In the genomic region with DNA sequence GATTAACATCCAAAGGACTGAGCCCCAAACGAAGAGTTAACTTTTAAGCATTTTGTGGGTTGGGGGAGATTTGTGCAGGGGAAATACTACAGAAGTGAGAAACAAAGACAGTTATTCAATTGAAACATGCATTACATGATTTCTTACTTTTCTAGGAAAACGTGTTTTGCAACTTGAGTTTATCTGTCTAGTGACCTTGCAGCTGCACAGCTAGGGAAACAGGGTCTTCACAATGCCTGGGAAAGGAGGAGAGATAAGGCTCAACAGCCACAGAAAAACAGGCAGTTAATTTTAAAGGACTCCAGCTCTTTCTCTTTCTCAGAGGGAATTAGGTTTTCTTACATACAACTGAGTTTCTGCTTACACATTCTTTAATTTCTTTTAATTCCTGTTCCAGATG, we compare ENCODE assay signal across 1 cellular context.
A peak's percentile ranks its signal among the peaks of the same experiment; 100 is the strongest.
TF ChIP-seq lines count a peak whose summit lies in the region.
"Not testable (repeated sequence)": the region's sequence is repeated elsewhere in the genome, so short reads cannot be mapped to it uniquely, and the experiment has no call there.

No MANE protein-coding gene starts in this region.

TF ChIP-seq in K562, 482 proteins besides CTCF, POLR2A, EP300 and RAD21 (continued from another document):
- TF ChIP-seq, protein P1, sequence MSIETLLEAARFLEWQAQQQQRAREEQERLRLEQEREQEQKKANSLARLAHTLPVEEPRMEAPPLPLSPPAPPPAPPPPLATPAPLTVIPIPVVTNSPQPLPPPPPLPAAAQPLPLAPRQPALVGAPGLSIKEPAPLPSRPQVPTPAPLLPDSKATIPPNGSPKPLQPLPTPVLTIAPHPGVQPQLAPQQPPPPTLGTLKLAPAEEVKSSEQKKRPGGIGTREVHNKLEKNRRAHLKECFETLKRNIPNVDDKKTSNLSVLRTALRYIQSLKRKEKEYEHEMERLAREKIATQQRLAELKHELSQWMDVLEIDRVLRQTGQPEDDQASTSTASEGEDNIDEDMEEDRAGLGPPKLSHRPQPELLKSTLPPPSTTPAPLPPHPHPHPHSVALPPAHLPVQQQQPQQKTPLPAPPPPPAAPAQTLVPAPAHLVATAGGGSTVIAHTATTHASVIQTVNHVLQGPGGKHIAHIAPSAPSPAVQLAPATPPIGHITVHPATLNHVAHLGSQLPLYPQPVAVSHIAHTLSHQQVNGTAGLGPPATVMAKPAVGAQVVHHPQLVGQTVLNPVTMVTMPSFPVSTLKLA (conservative IDR thresholded peaks at IDR 0.05): peak in 1 of 2 experiments; percentile 56; a peak in 2 of 4 replicates
- TF ChIP-seq TCF3 (CRISPR knock-in tag; IDR thresholded peaks at IDR 0.05) (peak; percentile 97), SOX6 (IDR thresholded peaks at IDR 0.05) (peak; percentile 86), PML (IDR thresholded peaks at IDR 0.05; ENCODE audit: low read length) (peak; percentile 70; the same call in 1 of the 2 replicates), RBBP5 (IDR thresholded peaks at IDR 0.05; ENCODE audit: borderline replicate concordance, insufficient read depth, low read length, poor library complexity, severe bottlenecking) (peak; percentile 50), KDM1A (IDR thresholded peaks at IDR 0.05) (peak; percentile 61 to 67), MBD2 (IDR thresholded peaks at IDR 0.05; ENCODE audit: borderline replicate concordance, low read depth) (0 out of 2 replicates have a peak, but pooled peaks have one; percentile 26), TBL1XR1 (IDR thresholded peaks at IDR 0.05; ENCODE audit: low read length in 2 of 2) (peak in 1 of 2 experiments; percentile 37; a peak in 1 of 4 replicates), SMARCE1 (IDR thresholded peaks at IDR 0.05) (peak; percentile 58; the same call in 1 of the 2 replicates), LEF1 (IDR thresholded peaks at IDR 0.05) (peak; percentile 32; the same call in 1 of the 2 replicates), TAL1 (IDR thresholded peaks at IDR 0.05) (peak; percentile 87), HDAC1 (IDR thresholded peaks at IDR 0.05) (peak in 1 of 2 experiments; percentile 71; a peak in 3 of 4 replicates), MXI1 (IDR thresholded peaks at IDR 0.05; ENCODE audit: low read depth, low read length) (0 out of 2 replicates have a peak, but pooled peaks have one; percentile 32), GTF2E2 (tag; IDR thresholded peaks at IDR 0.05) (peak; percentile 53; the same call in 1 of the 2 replicates), SMAD4 (CRISPR knock-in tag; conservative IDR thresholded peaks at IDR 0.05) (peak; percentile 81), NCOA1 (IDR thresholded peaks at IDR 0.05; ENCODE audit: low read depth) (peak; percentile 28; the same call in 1 of the 2 replicates), CC2D1A (IDR thresholded peaks at IDR 0.05) (peak; percentile 59; the same call in 1 of the 2 replicates), ZBTB7A (IDR thresholded peaks at IDR 0.05; ENCODE audit: borderline replicate concordance, control insufficient read depth, low read depth, low read length) (peak; percentile 46; the same call in 1 of the 2 replicates), CEBPG (CRISPR knock-in tag; IDR thresholded peaks at IDR 0.05) (peak; percentile 10; the same call in 1 of the 2 replicates), MEIS2 (IDR thresholded peaks at IDR 0.05; ENCODE audit: partially characterized antibody) (peak; percentile 13), CBFA2T2 (conservative IDR thresholded peaks at IDR 0.05) (peak; percentile 90), DPF2 (IDR thresholded peaks at IDR 0.05) (peak; percentile 87), EP400 (IDR thresholded peaks at IDR 0.05) (peak; percentile 32; the same call in 1 of the 2 replicates), ESRRA (IDR thresholded peaks at IDR 0.05; ENCODE audit: borderline replicate concordance, low read depth) (peak; percentile 55; the same call in 1 of the 2 replicates), CEBPB (tag; IDR thresholded peaks at IDR 0.05) (peak; percentile 95), CBFA2T3 (IDR thresholded peaks at IDR 0.05) (peak; percentile 93), GATA2 (CRISPR knock-in tag; IDR thresholded peaks at IDR 0.05) (peak; percentile 88), FOXM1 (IDR thresholded peaks at IDR 0.05; ENCODE audit: low read depth) (peak; percentile 64; the same call in 1 of the 2 replicates), TRIM24 (IDR thresholded peaks at IDR 0.05) (peak; percentile 55 to 83; a peak in 3 of 4 replicates), SMARCA4 (IDR thresholded peaks at IDR 0.05) (peak; percentile 91), POLR2AphosphoS5 (IDR thresholded peaks at IDR 0.05; ENCODE audit: control insufficient read depth, insufficient read depth, low read depth, low read length) (peak; percentile 48; the same call in 1 of the 2 replicates), RNF2 (IDR thresholded peaks at IDR 0.05) (peak; percentile 38; the same call in 1 of the 2 replicates), NR2C2 (tag; IDR thresholded peaks at IDR 0.05) (peak; percentile 43), KLF16 (IDR thresholded peaks at IDR 0.05) (0 out of 2 replicates have a peak, but pooled peaks have one; percentile 62), GATAD2B (IDR thresholded peaks at IDR 0.05; ENCODE audit: borderline replicate concordance) (0 out of 2 replicates have a peak, but pooled peaks have one; percentile 65), NCOR1 (IDR thresholded peaks at IDR 0.05) (peak; percentile 90), ARID1B (IDR thresholded peaks at IDR 0.05) (peak; percentile 95), STAT5A (IDR thresholded peaks at IDR 0.05; ENCODE audit: borderline replicate concordance, low read length) (peak; percentile 90)
- TF ChIP-seq CEBPG (tag; conservative IDR thresholded peaks at IDR 0.05 in 1 of 2, IDR thresholded peaks at IDR 0.05 in 1 of 2); FOXM1 (CRISPR knock-in tag; IDR thresholded peaks at IDR 0.05; ENCODE audit: low read depth); NR2C2 (CRISPR knock-in tag; IDR thresholded peaks at IDR 0.05): not testable (repeated sequence)
- TF ChIP-seq, protein P2, sequence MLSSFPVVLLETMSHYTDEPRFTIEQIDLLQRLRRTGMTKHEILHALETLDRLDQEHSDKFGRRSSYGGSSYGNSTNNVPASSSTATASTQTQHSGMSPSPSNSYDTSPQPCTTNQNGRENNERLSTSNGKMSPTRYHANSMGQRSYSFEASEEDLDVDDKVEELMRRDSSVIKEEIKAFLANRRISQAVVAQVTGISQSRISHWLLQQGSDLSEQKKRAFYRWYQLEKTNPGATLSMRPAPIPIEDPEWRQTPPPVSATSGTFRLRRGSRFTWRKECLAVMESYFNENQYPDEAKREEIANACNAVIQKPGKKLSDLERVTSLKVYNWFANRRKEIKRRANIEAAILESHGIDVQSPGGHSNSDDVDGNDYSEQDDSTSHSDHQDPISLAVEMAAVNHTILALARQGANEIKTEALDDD (IDR thresholded peaks at IDR 0.05): 0 out of 2 replicates have a peak, but pooled peaks have one; percentile 8
- TF ChIP-seq, protein P3, sequence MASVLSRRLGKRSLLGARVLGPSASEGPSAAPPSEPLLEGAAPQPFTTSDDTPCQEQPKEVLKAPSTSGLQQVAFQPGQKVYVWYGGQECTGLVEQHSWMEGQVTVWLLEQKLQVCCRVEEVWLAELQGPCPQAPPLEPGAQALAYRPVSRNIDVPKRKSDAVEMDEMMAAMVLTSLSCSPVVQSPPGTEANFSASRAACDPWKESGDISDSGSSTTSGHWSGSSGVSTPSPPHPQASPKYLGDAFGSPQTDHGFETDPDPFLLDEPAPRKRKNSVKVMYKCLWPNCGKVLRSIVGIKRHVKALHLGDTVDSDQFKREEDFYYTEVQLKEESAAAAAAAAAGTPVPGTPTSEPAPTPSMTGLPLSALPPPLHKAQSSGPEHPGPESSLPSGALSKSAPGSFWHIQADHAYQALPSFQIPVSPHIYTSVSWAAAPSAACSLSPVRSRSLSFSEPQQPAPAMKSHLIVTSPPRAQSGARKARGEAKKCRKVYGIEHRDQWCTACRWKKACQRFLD (CRISPR knock-in tag; IDR thresholded peaks at IDR 0.05): peak; percentile 38; the same call in 1 of the 2 replicates
